ENCODE assay signal across 8 cellular contexts in genomic region chr22:46563381-46564083, GRCh38. TPM values are rescaled to one million over a fixed set of nuclear protein-coding genes. Genes with fewer than 3 reads are reported as not detected.
DNase-seq lines count a peak whose midpoint lies in the region; ATAC-seq and TF ChIP-seq lines count a peak whose summit lies in the region.

No MANE protein-coding gene starts in this region.

- TF ChIP-seq CTCF in RWPE2 (IDR thresholded peaks at IDR 0.05; ENCODE audit: poor library complexity, severe bottlenecking) (peak; percentile 82), progenitor cell of endocrine pancreas (IDR thresholded peaks at IDR 0.05; ENCODE audit: unreplicated experiment) (peak; percentile 73), vagina (IDR thresholded peaks at IDR 0.05) (peak; percentile 58 to 78 (median 69))

- intact Hi-C loops in vagina (cut with DNase I): no loop called here

- TF ChIP-seq POLR2A in vagina (IDR thresholded peaks at IDR 0.05): no peak

- no peak overlapping the region for H3K4me3 Mint-ChIP-seq in progenitor cell of endocrine pancreas (ENCODE audit: low read depth)

- no peaks in the 10 kb centered on the region for H3K9me3 Mint-ChIP-seq in progenitor cell of endocrine pancreas (ENCODE audit: low read depth)

- H3K27ac Mint-ChIP-seq in progenitor cell of endocrine pancreas: no peak overlapping the region

- DNase-seq in DMS79 treated with DMSO at 0.1 percent for 48 hours (lab: John Stamatoyannopoulos, UW): peak; percentile 66
- DNase-seq in Jurkat, Clone E6-1 (ENCODE audit: low read depth, low spot score): peak; percentile 72
- peak; percentile 56 for DNase-seq in RWPE2 (ENCODE audit: low spot score)
- peak; percentile 65 for DNase-seq in activated T-helper 9 cell treated with anti-CD3 and anti-CD28 coated beads, Interleukin-2, amount 50 U/mL, for 16 hours (ENCODE audit: low read depth)
- peak; percentile 83 for DNase-seq in germinal center (ENCODE audit: low spot score)
- DNase-seq in progenitor cell of endocrine pancreas (ENCODE audit: low spot score, unreplicated experiment): peak; percentile 61
- DNase-seq in vagina (ENCODE audit: extremely low spot score in 2 of 2): no peak
- DNase-seq in NCI-H187 treated with DMSO at 0.1 percent for 48 hours (lab: John Stamatoyannopoulos, UW): no peak

- no peaks in the 10 kb centered on the region for H3K36me3 Mint-ChIP-seq in progenitor cell of endocrine pancreas (ENCODE audit: insufficient read depth)

- H3K36me3 ChIP-seq in RWPE2 (ENCODE audit: low read depth) (no peaks in the 10 kb centered on the region), vagina (no peaks in the 10 kb centered on the region)

- H3K4me1 ChIP-seq in RWPE2 (ENCODE audit: insufficient read depth, poor library complexity, severe bottlenecking) (no peaks in the 10 kb centered on the region), vagina (peaks cover 12% of the 10 kb centered on the region)

- H3K27ac ChIP-seq in RWPE2 (ENCODE audit: poor library complexity, severe bottlenecking) (no peak overlapping the region), vagina (peak overlapping the region; percentile 28)

- H3K4me1 Mint-ChIP-seq in progenitor cell of endocrine pancreas (ENCODE audit: low read depth): peaks cover 3% of the 10 kb centered on the region

- peak; percentile 80 for ATAC-seq in RWPE2 (ENCODE audit: low read depth)

- H3K9me3 ChIP-seq in RWPE2 (ENCODE audit: severe bottlenecking) (no peaks in the 10 kb centered on the region), vagina (no peaks in the 10 kb centered on the region)

- peak overlapping the region; percentile 26 for H3K4me3 ChIP-seq in Jurkat, Clone E6-1 (ENCODE audit: low read length)
- no peak overlapping the region for H3K4me3 ChIP-seq in RWPE2 (ENCODE audit: severe bottlenecking)
- H3K4me3 ChIP-seq in vagina: no peak overlapping the region

- H3K27me3 Mint-ChIP-seq in progenitor cell of endocrine pancreas: peaks cover under 1% of the 10 kb centered on the region

- H3K27me3 ChIP-seq in RWPE2 (ENCODE audit: insufficient read depth, poor library complexity, severe bottlenecking) (no peaks in the 10 kb centered on the region), vagina (no peaks in the 10 kb centered on the region)

RNA-seq across cellular contexts. Expression of gene CELSR1, which starts 26.1 kb away (rescaled TPM):
- 1.8 TPM for polyA plus RNA-seq in Jurkat, Clone E6-1 (2012; ENCODE audit: insufficient read depth, insufficient read length)
- total RNA-seq in progenitor cell of endocrine pancreas (20.9 and 21.0 TPM in 2 replicates), vagina (32.9 TPM)

RNA-seq across cellular contexts. Expression of gene GRAMD4, which starts 56.7 kb away (rescaled TPM):
- polyA plus RNA-seq in Jurkat, Clone E6-1 (2012; ENCODE audit: insufficient read depth, insufficient read length): 47.0 TPM
- total RNA-seq in progenitor cell of endocrine pancreas (68.8 and 74.5 TPM in 2 replicates), vagina (28.7 TPM)

Comparison
In these comparisons a context has a peak if more than half of its experiments do, and no peak if none do; other contexts are left out.
1. DNase-seq: peak in DMS79 treated with DMSO at 0.1 percent for 48 hours (single experiment), Jurkat, Clone E6-1 (single experiment), RWPE2 (single experiment), activated T-helper 9 cell treated with anti-CD3 and anti-CD28 coated beads, Interleukin-2, amount 50 U/mL, for 16 hours (single experiment), germinal center (single experiment) and progenitor cell of endocrine pancreas (single experiment); none in vagina (0 of 2) and NCI-H187 treated with DMSO at 0.1 percent for 48 hours (single experiment).
2. Peak in every context shown above with its lines, with median percentiles within 50 percentile points of each other: CTCF ChIP-seq.